Comparison of ENCODE assay signal across 12 cellular contexts in the genomic region with DNA sequence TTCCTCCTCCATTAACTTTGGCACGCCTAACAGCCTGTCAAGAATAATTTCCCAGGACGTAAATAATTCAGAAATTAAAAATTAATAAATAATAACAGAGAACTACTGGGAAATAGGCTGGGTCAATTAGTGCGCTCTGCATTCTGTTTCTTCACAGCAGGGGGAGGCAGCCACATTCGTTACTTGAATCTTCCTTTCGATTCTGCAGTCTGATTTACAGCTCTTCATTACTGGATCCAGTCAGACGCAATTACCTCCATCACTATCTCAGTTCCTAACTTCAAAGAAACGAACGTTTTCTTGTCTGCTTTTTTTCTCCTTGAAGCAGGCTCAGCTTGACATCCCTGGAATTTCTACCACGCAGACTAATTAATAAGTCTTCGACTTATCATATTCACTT. TPM values are rescaled to one million over a fixed set of nuclear protein-coding genes. Genes with fewer than 3 reads are reported as not detected.
DNase-seq lines count a peak whose midpoint lies in the region; ATAC-seq and TF ChIP-seq lines count a peak whose summit lies in the region.
"Had no signal": no experiment of that assay in that cellular context is flagged by ENCODE, and none has a peak within 500 bp of the region (broad histone marks: within the 10 kb centered on the region; RNA-seq: fewer than 3 reads in every experiment).

No MANE protein-coding gene starts in this region.

- H3K4me1 ChIP-seq in suprapubic skin: no peaks in the 10 kb centered on the region
- H3K4me1 ChIP-seq: BLaER1 treated with 17β-estradiol and CSF1 and Interleukin-3, amounts not matched to agents 10 nM and 100 nM had no signal

- no peak for ATAC-seq in HG02870 (IDR thresholded peaks at IDR 0.05; ENCODE audit: unreplicated experiment)

- H3K4me3 ChIP-seq in suprapubic skin: peak overlapping the region; percentile 33
- H3K4me3 ChIP-seq: BLaER1 treated with 17β-estradiol and CSF1 and Interleukin-3, amounts not matched to agents 10 nM and 100 nM had no signal

- H3K27me3 ChIP-seq in suprapubic skin: no peaks in the 10 kb centered on the region
- H3K27me3 ChIP-seq: BLaER1 treated with 17β-estradiol and CSF1 and Interleukin-3, amounts not matched to agents 10 nM and 100 nM had no signal

- H3K4me3 Mint-ChIP-seq in activated naive CD4-positive, alpha-beta T cell treated with anti-CD3 and anti-CD28 coated beads, Interleukin-2, amount 10 ng/mL, durations not matched to agents 7 days and 5 days: peak overlapping the region; percentile 14
- H3K4me3 Mint-ChIP-seq in brain: peak overlapping the region; percentile 17 to 87 (median 60)
- H3K4me3 Mint-ChIP-seq in immature natural killer cell: no peak overlapping the region

- no peaks in the 10 kb centered on the region for H3K27me3 Mint-ChIP-seq in activated naive CD4-positive, alpha-beta T cell treated with anti-CD3 and anti-CD28 coated beads, Interleukin-2, amount 10 ng/mL, durations not matched to agents 7 days and 5 days
- H3K27me3 Mint-ChIP-seq in brain (peaks cover 4% of the 10 kb centered on the region), immature natural killer cell (ENCODE audit: low read depth in 3 of 3) (peaks cover 0 to 2% (median 1%) of the 10 kb centered on the region in 3 donors)

- 45% methylated on average over 10 of the region's 10 CpGs for WGBS in suprapubic skin

- no peaks in the 10 kb centered on the region for H3K9me3 ChIP-seq in suprapubic skin

- CTCF ChIA-PET in activated naive CD4-positive, alpha-beta T cell treated with anti-CD3 and anti-CD28 coated beads, Interleukin-2, amount 10 ng/mL, durations not matched to agents 7 days and 5 days (lab: Charles Lee): interaction anchor here (1.5 kb wide), 1 partner anchor 9 kb away, joined by 3 read pairs; the partner anchor contains the start of gene RPL34

- H3K9me3 Mint-ChIP-seq in activated naive CD4-positive, alpha-beta T cell treated with anti-CD3 and anti-CD28 coated beads, Interleukin-2, amount 10 ng/mL, durations not matched to agents 7 days and 5 days: peaks cover 8% of the 10 kb centered on the region
- H3K9me3 Mint-ChIP-seq in brain: peaks cover 0 to 24% (median 16%) of the 10 kb centered on the region in 5 experiments
- H3K9me3 Mint-ChIP-seq in immature natural killer cell: peaks cover 0 to 4% (median 0%) of the 10 kb centered on the region in 6 donors

- H3K27ac Mint-ChIP-seq in activated naive CD4-positive, alpha-beta T cell treated with anti-CD3 and anti-CD28 coated beads, Interleukin-2, amount 10 ng/mL, durations not matched to agents 7 days and 5 days: no peak overlapping the region
- H3K27ac Mint-ChIP-seq in brain (peak overlapping the region in 1 of 5 experiments; percentile 75), immature natural killer cell (no peak overlapping the region)

- no peak overlapping the region for H3K27ac ChIP-seq in suprapubic skin
- H3K27ac ChIP-seq: BLaER1 treated with 17β-estradiol and CSF1 and Interleukin-3, amounts not matched to agents 10 nM and 100 nM had no signal

- DNase-seq in activated naive CD4-positive, alpha-beta T cell treated with anti-CD3 and anti-CD28 coated beads, Interleukin-2, amount 10 ng/mL, durations not matched to agents 7 days and 5 days: no peak
- no peak for DNase-seq in activated naive CD4-positive, alpha-beta T cell treated with anti-CD3 and anti-CD28 coated beads, Interleukin-2, amount 50 U/mL, for 16 hours
- DNase-seq in left kidney (ENCODE audit: low read depth, low spot score): peak; percentile 84
- DNase-seq in suprapubic skin (ENCODE audit: low spot score in 2 of 2): no peak
- DNase-seq in H4 (ENCODE audit: low spot score): no peak
- no peak for DNase-seq in immature natural killer cell
- DNase-seq: activated T-cell treated with anti-CD3 and anti-CD28 coated beads for 4 hours, Karpas-422, RPMI8226 had no signal

- TF ChIP-seq EP300 in suprapubic skin (IDR thresholded peaks at IDR 0.05): no peak

- TF ChIP-seq POLR2A in suprapubic skin (IDR thresholded peaks at IDR 0.05): no peak

- peaks cover 17% of the 10 kb centered on the region for H3K36me3 Mint-ChIP-seq in activated naive CD4-positive, alpha-beta T cell treated with anti-CD3 and anti-CD28 coated beads, Interleukin-2, amount 10 ng/mL, durations not matched to agents 7 days and 5 days
- H3K36me3 Mint-ChIP-seq in brain (peaks cover 12% of the 10 kb centered on the region), immature natural killer cell (peaks cover 5 to 17% (median 5%) of the 10 kb centered on the region in 3 donors)

- TF ChIP-seq CTCF in brain (conservative IDR thresholded peaks at IDR 0.05) (peak in 1 of 2 experiments; percentile 17), suprapubic skin (IDR thresholded peaks at IDR 0.05) (no peak)

- peaks cover 8% of the 10 kb centered on the region for H3K4me1 Mint-ChIP-seq in activated naive CD4-positive, alpha-beta T cell treated with anti-CD3 and anti-CD28 coated beads, Interleukin-2, amount 10 ng/mL, durations not matched to agents 7 days and 5 days
- peaks cover 22% of the 10 kb centered on the region for H3K4me1 Mint-ChIP-seq in brain
- H3K4me1 Mint-ChIP-seq in immature natural killer cell: no peaks in the 10 kb centered on the region

- H3K36me3 ChIP-seq in suprapubic skin: no peaks in the 10 kb centered on the region
- H3K36me3 ChIP-seq: BLaER1 treated with 17β-estradiol and CSF1 and Interleukin-3, amounts not matched to agents 10 nM and 100 nM had no signal

RNA-seq across cellular contexts. Expression of gene RPL34, which starts 9.0 kb away (rescaled TPM):
- polyA plus RNA-seq in brain (ENCODE audit: insufficient read depth, low read depth, low replicate concordance): 1,197 TPM
- total RNA-seq in suprapubic skin: 1,000 to 10,000 TPM in 2 of 4 donors, 100 to 1,000 TPM in 2; 704 to 1,066 (median 979) TPM
- total RNA-seq in H4 (2014; rRNA removed; shearing (Covaris generic)): 1,239 and 1,294 TPM in 2 replicates
- 1,000 to 10,000 TPM; 1,657 to 2,419 (median 1,809) TPM for polyA plus RNA-seq in immature natural killer cell

RNA-seq across cellular contexts. Expression of gene OSTC, which starts 39.0 kb away (rescaled TPM):
- polyA plus RNA-seq in brain (ENCODE audit: insufficient read depth, low read depth, low replicate concordance) (21.8 TPM), immature natural killer cell (100 to 1,000 TPM; 152 to 257 (median 182) TPM)
- 10 to 100 TPM; 23.7 to 60.2 (median 39.4) TPM for total RNA-seq in suprapubic skin
- total RNA-seq in H4 (2014; rRNA removed; shearing (Covaris generic)): 277 and 290 TPM in 2 replicates

Comparison
In these comparisons a context has a peak if more than half of its experiments do, and no peak if none do; other contexts are left out.
1. H3K4me3 Mint-ChIP-seq: peak in activated naive CD4-positive, alpha-beta T cell treated with anti-CD3 and anti-CD28 coated beads, Interleukin-2, amount 10 ng/mL, durations not matched to agents 7 days and 5 days (single experiment) and brain (5 of 5); none in immature natural killer cell (0 of 5).